11 cellular contexts compared by ENCODE assay signal in genomic region chr22:31271485-31271884, GRCh38. TPM values are rescaled to one million over a fixed set of nuclear protein-coding genes. Genes with fewer than 3 reads are reported as not detected.
A peak's percentile ranks its signal among the peaks of the same experiment; 100 is the strongest.
DNase-seq lines count a peak whose midpoint lies in the region; ATAC-seq and TF ChIP-seq lines count a peak whose summit lies in the region.
"Had no signal": no experiment of that assay in that cellular context is flagged by ENCODE, and none has a peak within 500 bp of the region (broad histone marks: within the 10 kb centered on the region; RNA-seq: fewer than 3 reads in every experiment).

No MANE protein-coding gene starts in this region.

- no peaks in the 10 kb centered on the region for H3K9me3 Mint-ChIP-seq in memory B cell

- H3K27me3 ChIP-seq in heart right ventricle (no peaks in the 10 kb centered on the region), brain microvascular endothelial cell (replicated peaks) (no peaks in the 10 kb centered on the region), esophagus squamous epithelium (no peaks in the 10 kb centered on the region), WERI-Rb-1 (ENCODE audit: insufficient read depth, low read depth, severe bottlenecking) (no peaks in the 10 kb centered on the region)
- H3K27me3 ChIP-seq: cardiac muscle cell had no signal

- H3K36me3 ChIP-seq in heart right ventricle: peaks cover 0 to 98% (median 28%) of the 10 kb centered on the region in 9 donors
- H3K36me3 ChIP-seq in brain microvascular endothelial cell (replicated peaks): peaks cover 57% of the 10 kb centered on the region
- H3K36me3 ChIP-seq in esophagus squamous epithelium: peaks cover 24 to 100% (median 43%) of the 10 kb centered on the region in 3 donors
- H3K36me3 ChIP-seq in WERI-Rb-1: peaks cover 89% of the 10 kb centered on the region

- 53 to 75% methylated on average over 3 of the region's 3 CpGs for WGBS in heart right ventricle, 2 donors
- 76 to 88% methylated on average over 3 of the region's 3 CpGs for WGBS in esophagus squamous epithelium, 2 donors

- intact Hi-C loops in heart right ventricle (cut with DNase I): loop anchor here in 7 of 10 donors (5.0 to 10.0 kb wide), 2 partner anchors 57 to 59 kb away; partner anchors contain the start of gene LIMK2 (in 7 of the 7)
- intact Hi-C loops in left cardiac atrium (cut with DNase I): loop anchor here in 1 of 2 donors (10.0 kb wide), 1 partner anchor 57 kb away; the partner anchor contains the start of gene LIMK2
- intact Hi-C loops in esophagus squamous epithelium (cut with DNase I): no loop called here

- no peaks in the 10 kb centered on the region for H3K9me3 ChIP-seq in heart right ventricle
- H3K9me3 ChIP-seq in esophagus squamous epithelium: no peaks in the 10 kb centered on the region
- H3K9me3 ChIP-seq in WERI-Rb-1 (ENCODE audit: severe bottlenecking): no peaks in the 10 kb centered on the region

- no peak for DNase-seq in heart right ventricle
- no peak for DNase-seq in left cardiac atrium
- peak; percentile 48 for DNase-seq in brain microvascular endothelial cell
- DNase-seq in memory B cell (ENCODE audit: low spot score in 2 of 2): no peak
- no peak for DNase-seq in esophagus squamous epithelium (lab: John Stamatoyannopoulos, UW)
- DNase-seq in DMS153 (lab: John Stamatoyannopoulos, UW): no peak
- DNase-seq in EL: no peak
- DNase-seq in WERI-Rb-1: no peak
- DNase-seq: activated CD8-positive, alpha-beta memory T cell treated with anti-CD3 and anti-CD28 coated beads, Interleukin-2, amount 50 U/mL, for 48 hours; MV-4-11 had no signal

- ATAC-seq in heart right ventricle (peak in 4 of 8 donors; percentile 45 to 56 (median 54)), left cardiac atrium (no peak), memory B cell (ENCODE audit: low read depth) (no peak)

- H3K36me3 Mint-ChIP-seq in memory B cell: peaks cover 9% of the 10 kb centered on the region

- H3K27ac ChIP-seq in heart right ventricle (peak overlapping the region in 6 of 10 donors; percentile 16 to 70 (median 34)), brain microvascular endothelial cell (no peak overlapping the region), esophagus squamous epithelium (peak overlapping the region in 1 of 4 donors; percentile 30), WERI-Rb-1 (no peak overlapping the region)
- H3K27ac ChIP-seq: cardiac muscle cell had no signal

- H3K27me3 Mint-ChIP-seq in memory B cell: no peaks in the 10 kb centered on the region

- TF ChIP-seq POLR2A in esophagus squamous epithelium (IDR thresholded peaks at IDR 0.05): no peak

- H3K4me3 ChIP-seq in heart right ventricle: no peak overlapping the region
- no peak overlapping the region for H3K4me3 ChIP-seq in brain microvascular endothelial cell (ENCODE audit: low read depth, low read length)
- H3K4me3 ChIP-seq in esophagus squamous epithelium: no peak overlapping the region
- H3K4me3 ChIP-seq in WERI-Rb-1 (ENCODE audit: low read depth, low read length): no peak overlapping the region
- H3K4me3 ChIP-seq: cardiac muscle cell had no signal

- TF ChIP-seq CTCF in heart right ventricle (IDR thresholded peaks at IDR 0.05): no peak
- no peak for TF ChIP-seq CTCF in brain microvascular endothelial cell (IDR thresholded peaks at IDR 0.05; ENCODE audit: low read depth, low read length, missing control alignments)
- TF ChIP-seq CTCF in esophagus squamous epithelium (IDR thresholded peaks at IDR 0.05): no peak
- no peak for TF ChIP-seq CTCF in WERI-Rb-1 (IDR thresholded peaks at IDR 0.05; ENCODE audit: low read depth, low read length)

- H3K4me1 ChIP-seq in heart right ventricle (peaks cover 0 to 16% (median 4%) of the 10 kb centered on the region in 9 donors), esophagus squamous epithelium (peaks cover 0 to 43% (median 8%) of the 10 kb centered on the region in 3 donors)

- H3K4me1 Mint-ChIP-seq in memory B cell: no peaks in the 10 kb centered on the region

- in situ Hi-C loops in brain microvascular endothelial cell (cut with HindIII; ENCODE audit: low pct_ligation_motif_present, low sequenced_read_pairs): no loop called here

- H3K27ac Mint-ChIP-seq in memory B cell: peak overlapping the region; percentile 79

- H3K4me3 Mint-ChIP-seq in memory B cell: no peak overlapping the region

RNA-seq across cellular contexts. Expression of gene PIK3IP1, which starts 20.8 kb away (rescaled TPM):
- total RNA-seq in heart right ventricle (10 to 100 TPM in 9 of 10 donors, 1 to 10 TPM in 1; 3.6 to 28.6 (median 17.6) TPM), left cardiac atrium (10 to 100 TPM in 1 of 2 donors, 1 to 10 TPM in 1; 5.2 to 15.6 TPM), esophagus squamous epithelium (10 to 100 TPM in 3 of 4 donors, 1 to 10 TPM in 1; 7.0 to 53.0 (median 19.2) TPM)
- 1 to 10 TPM; 3.7 to 7.9 TPM for polyA plus RNA-seq in heart right ventricle

RNA-seq across cellular contexts. Expression of gene LIMK2, which starts 59.4 kb away (rescaled TPM):
- total RNA-seq in heart right ventricle (10 to 100 TPM in 5 of 10 donors, 1 to 10 TPM in 5; 6.5 to 18.8 (median 9.7) TPM), left cardiac atrium (10 to 100 TPM; 10.2 to 18.5 TPM), esophagus squamous epithelium (100 to 1,000 TPM in 2 of 4 donors, 10 to 100 TPM in 2; 61.8 to 134 (median 109) TPM)
- polyA plus RNA-seq in heart right ventricle: 10 to 100 TPM in 1 of 2 donors, 1 to 10 TPM in 1; 6.0 to 12.1 TPM

Comparison
In these comparisons a context has a peak if more than half of its experiments do, and no peak if none do; other contexts are left out.
1. H3K27ac ChIP-seq: peak in heart right ventricle (6 of 10); none in brain microvascular endothelial cell (single experiment) and WERI-Rb-1 (single experiment).